ENCODE assay signal across 15 cellular contexts in the genomic region with DNA sequence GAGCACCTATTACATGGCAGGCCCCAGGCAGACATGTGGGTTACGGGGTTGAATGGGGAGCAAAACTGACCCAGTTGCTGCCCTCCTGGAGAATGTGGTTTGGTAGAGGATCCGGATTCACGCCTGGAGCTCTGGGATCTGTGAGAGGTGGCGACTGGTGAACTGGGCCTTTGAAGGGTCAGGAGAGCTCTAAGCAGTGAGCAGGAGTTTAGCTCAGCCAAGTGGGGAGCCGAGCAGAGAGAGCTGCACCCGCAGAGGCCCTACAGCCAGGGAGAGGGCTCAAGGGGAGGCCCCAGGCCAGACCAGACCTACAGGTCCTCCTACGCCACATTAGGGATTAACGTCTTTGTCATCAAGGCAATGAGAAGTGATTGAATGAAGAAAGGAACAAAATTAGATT.
DNase-seq lines count a peak whose midpoint lies in the region; ATAC-seq and TF ChIP-seq lines count a peak whose summit lies in the region.
"Had no signal": no experiment of that assay in that cellular context is flagged by ENCODE, and none has a peak within 500 bp of the region (broad histone marks: within the 10 kb centered on the region; RNA-seq: fewer than 3 reads in every experiment).

No MANE protein-coding gene starts in this region.

- H3K27me3 ChIP-seq in OCI-LY3 (ENCODE audit: low read depth, low read length), result no peaks in the 10 kb centered on the region
- no peaks in the 10 kb centered on the region for H3K27me3 ChIP-seq in aorta (ENCODE audit: control insufficient read depth in 1 of 2, insufficient read depth in 2 of 2, low read length in 1 of 2)
- no peaks in the 10 kb centered on the region for H3K27me3 ChIP-seq in hepatocyte
- H3K27me3 ChIP-seq: BLaER1 had no signal

- H2AFZ ChIP-seq in OCI-LY3 (ENCODE audit: low read depth, low read length) (no peak overlapping the region), hepatocyte (no peak overlapping the region)

- H3K9me3 ChIP-seq in OCI-LY3 (ENCODE audit: insufficient read depth, low read length) (no peaks in the 10 kb centered on the region), aorta (ENCODE audit: control insufficient read depth, low read length) (no peaks in the 10 kb centered on the region), hepatocyte (ENCODE audit: low read depth) (no peaks in the 10 kb centered on the region)
- H3K9me3 ChIP-seq: BLaER1 had no signal

- H3K4me1 ChIP-seq in OCI-LY3 (ENCODE audit: low read length), result peaks cover 97% of the 10 kb centered on the region
- no peaks in the 10 kb centered on the region for H3K4me1 ChIP-seq in aorta (ENCODE audit: control insufficient read depth in 1 of 2, insufficient read depth in 2 of 2, low read length in 2 of 2)
- H3K4me1 ChIP-seq in hepatocyte (ENCODE audit: insufficient read depth), result no peaks in the 10 kb centered on the region

- H3K4me2 ChIP-seq in OCI-LY3 (ENCODE audit: low read length) (peak overlapping the region; percentile 77), hepatocyte (no peak overlapping the region)
- H3K4me2 ChIP-seq: BLaER1 had no signal

- peak overlapping the region; percentile 68 for H3K9ac ChIP-seq in OCI-LY3 (ENCODE audit: low read length)
- H3K9ac ChIP-seq: BLaER1 had no signal

- DNase-seq in activated effector memory CD4-positive, alpha-beta T cell treated with anti-CD3 and anti-CD28 coated beads, Interleukin-2, amount 50 U/mL, for 16 hours, result peak; percentile 38
- DNase-seq in activated effector memory CD4-positive, alpha-beta T cell treated with Interleukin-2 at 50 U/mL for 16 hours, result no peak
- DNase-seq in mesenteric fat pad (ENCODE audit: low spot score) (peak; percentile 69), aorta (peak; percentile 17 to 64), hepatocyte (ENCODE audit: low spot score) (no peak), AG08395 (ENCODE audit: low spot score) (no peak)
- DNase-seq: AML-193; CD4-positive, CD25-positive, alpha-beta regulatory T cell; DMS53; GF-D8; IMR-90 had no signal

- H3K79me2 ChIP-seq in OCI-LY3 (ENCODE audit: low read length) (no peaks in the 10 kb centered on the region), hepatocyte (no peaks in the 10 kb centered on the region)

- H4K20me1 ChIP-seq in OCI-LY3 (ENCODE audit: insufficient read depth, low read length) (no peaks in the 10 kb centered on the region), hepatocyte (ENCODE audit: insufficient read depth, poor library complexity, severe bottlenecking) (no peaks in the 10 kb centered on the region)
- H4K20me1 ChIP-seq: BLaER1 had no signal

- no peak for TF ChIP-seq CTCF in OCI-LY3 (IDR thresholded peaks at IDR 0.05; ENCODE audit: low read depth, low read length)
- TF ChIP-seq CTCF in hepatocyte (IDR thresholded peaks at IDR 0.05; ENCODE audit: poor library complexity), result no peak

- H3K4me3 ChIP-seq in OCI-LY3 (ENCODE audit: low read length) (0 out of 2 replicates have a peak overlapping the region, but pooled peaks have one; percentile 38), aorta (ENCODE audit: low read length in 2 of 2) (no peak overlapping the region), hepatocyte (no peak overlapping the region)
- H3K4me3 ChIP-seq: BLaER1 had no signal

- peak overlapping the region; percentile 90 for H3K27ac ChIP-seq in OCI-LY3 (ENCODE audit: low read length)
- no peak overlapping the region for H3K27ac ChIP-seq in aorta (ENCODE audit: low read depth in 1 of 2, low read length in 2 of 2)
- no peak overlapping the region for H3K27ac ChIP-seq in hepatocyte
- H3K27ac ChIP-seq: 22Rv1, BLaER1 had no signal

- 95% methylated on average over 8 of the region's 8 CpGs for WGBS in aorta, 2 donors
- 92% methylated on average over 8 of the region's 8 CpGs for WGBS in hepatocyte (ENCODE audit: low lambda C conversion rate, missing lambda C conversion rate)

- intact Hi-C loops in aorta (cut with DNase I), result no loop called here

- H3K36me3 ChIP-seq in OCI-LY3 (replicated peaks; ENCODE audit: low read depth, low read length), result peaks cover 5% of the 10 kb centered on the region
- no peaks in the 10 kb centered on the region for H3K36me3 ChIP-seq in aorta (ENCODE audit: control insufficient read depth in 1 of 2, insufficient read depth in 2 of 2, low read length in 1 of 2)
- H3K36me3 ChIP-seq in hepatocyte (replicated peaks; ENCODE audit: insufficient read depth, low read depth), result no peaks in the 10 kb centered on the region
- H3K36me3 ChIP-seq: BLaER1 had no signal

- no peak for ATAC-seq in aorta (ENCODE audit: low FRiP score)
- ATAC-seq: HCT116 had no signal

- no peaks in the 10 kb centered on the region for H3K9me2 ChIP-seq in hepatocyte (replicated peaks; ENCODE audit: insufficient read depth)

Comparison
In these comparisons a context has a peak if more than half of its experiments do, and no peak if none do; other contexts are left out.
1. DNase-seq: peak in activated effector memory CD4-positive, alpha-beta T cell treated with anti-CD3 and anti-CD28 coated beads, Interleukin-2, amount 50 U/mL, for 16 hours (single experiment), mesenteric fat pad (single experiment) and aorta (2 of 2); none in activated effector memory CD4-positive, alpha-beta T cell treated with Interleukin-2 at 50 U/mL for 16 hours (single experiment), hepatocyte (single experiment) and AG08395 (single experiment).